In genomic region chr1:99525313-99525712, GRCh38 we compare ENCODE assay signal across 1 cellular context.
TF ChIP-seq lines count a peak whose summit lies in the region.

No MANE protein-coding gene starts in this region.

TF ChIP-seq in K562, 482 proteins besides CTCF, POLR2A, EP300 and RAD21 (continued from another document):
- TF ChIP-seq E2F5 (CRISPR knock-in tag; IDR thresholded peaks at IDR 0.05) (no peak), HMG20A (CRISPR knock-in tag; conservative IDR thresholded peaks at IDR 0.05) (no peak), ZNF274 (IDR thresholded peaks at IDR 0.05; ENCODE audit: borderline replicate concordance, low read depth, low read length) (no peak), DEAF1 (CRISPR knock-in tag; IDR thresholded peaks at IDR 0.05) (no peak), EHMT2 (IDR thresholded peaks at IDR 0.05) (no peak), TAL1 (IDR thresholded peaks at IDR 0.05) (no peak), CBX2 (IDR thresholded peaks at IDR 0.05; ENCODE audit: insufficient read depth, low read length, poor library complexity, severe bottlenecking) (no peak), SRSF7 (optimal IDR thresholded peaks at IDR 0.05; ENCODE audit: low read depth, low read length) (no peak), C11orf30 (IDR thresholded peaks at IDR 0.05; ENCODE audit: low read depth) (no peak)
TF ChIP-seq in K562: peak in this region for 0.
